Comparison of ENCODE assay signal across 1 cellular context in the genomic region with DNA sequence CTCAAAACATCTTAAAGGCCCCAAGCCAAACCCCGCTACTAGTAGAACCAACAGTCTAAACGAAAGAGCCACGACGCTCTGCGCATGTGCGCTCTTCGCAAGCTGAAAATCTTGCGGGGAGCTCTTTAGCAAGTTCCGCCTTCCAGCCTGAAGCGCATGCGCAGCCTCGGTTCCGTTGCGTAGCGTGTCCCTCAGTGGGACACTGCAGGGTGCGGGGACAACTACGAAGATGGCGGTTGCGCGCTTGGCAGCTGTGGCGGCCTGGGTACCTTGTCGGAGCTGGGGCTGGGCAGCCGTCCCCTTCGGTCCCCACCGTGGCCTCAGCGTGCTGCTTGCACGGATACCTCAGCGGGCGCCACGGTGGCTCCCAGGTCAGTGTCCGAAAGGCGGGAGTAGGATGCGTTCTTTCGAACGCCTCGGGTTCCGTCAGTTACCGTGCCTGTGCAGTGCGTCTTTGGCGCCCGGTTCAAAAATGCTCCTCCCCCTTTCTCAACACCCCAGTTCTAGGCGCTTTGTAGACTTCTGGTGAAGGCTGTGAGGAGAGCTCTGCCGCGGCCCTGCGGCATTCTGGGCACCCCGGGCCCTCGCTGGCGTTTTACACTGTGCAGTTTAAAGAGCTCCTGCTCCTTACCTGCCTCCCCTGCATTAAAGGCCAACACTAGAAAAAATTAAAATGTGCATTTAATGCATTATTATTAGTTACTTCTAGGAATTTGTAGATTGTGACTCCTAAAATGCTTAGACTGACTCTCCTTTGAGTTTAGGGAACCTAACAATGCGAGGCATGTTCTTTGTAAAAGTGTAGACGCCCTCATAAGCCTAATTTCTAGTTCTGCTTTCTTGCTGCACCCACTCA.
A peak's percentile ranks its signal among the peaks of the same experiment; 100 is the strongest.
TF ChIP-seq lines count a peak whose summit lies in the region.

A gene (plus strand): TSS at position 194 of the 856 bp plus-strand sequence. CDS start 36 bp downstream, at position 230.

TF ChIP-seq in HepG2, 621 proteins besides CTCF, POLR2A, EP300 and RAD21 (continued from another document):
- TF ChIP-seq SOX13 (IDR thresholded peaks at IDR 0.05) (0 out of 2 replicates have a peak, but pooled peaks have one; percentile 30), SOX13 (CRISPR knock-in tag; conservative IDR thresholded peaks at IDR 0.05 in 1 of 2, IDR thresholded peaks at IDR 0.05 in 1 of 2) (peak in 1 of 2 experiments; percentile 17; a peak in 1 of 4 replicates), IRX3 (CRISPR knock-in tag; IDR thresholded peaks at IDR 0.05; ENCODE audit: borderline replicate concordance, low read depth) (peak; percentile 70; the same call in 1 of the 2 replicates), AGO1 (IDR thresholded peaks at IDR 0.05; ENCODE audit: low read depth, low read length, poor library complexity, severe bottlenecking) (peak; percentile 83), ZNF331 (CRISPR knock-in tag; IDR thresholded peaks at IDR 0.05) (peak; percentile 42; the same call in 1 of the 2 replicates), ZNF121 (CRISPR knock-in tag; IDR thresholded peaks at IDR 0.05) (no peak), IKZF4 (CRISPR knock-in tag; IDR thresholded peaks at IDR 0.05; ENCODE audit: borderline replicate concordance, low read depth, not compliant biosample characterization) (peak; percentile 55), SRSF1 (optimal IDR thresholded peaks at IDR 0.05; ENCODE audit: low read depth, low read length) (peak; percentile 91), RFX3 (CRISPR knock-in tag; IDR thresholded peaks at IDR 0.05) (no peak), SMYD3 (CRISPR knock-in tag; IDR thresholded peaks at IDR 0.05) (peak; percentile 49; the same call in 1 of the 2 replicates), MYNN (CRISPR knock-in tag; IDR thresholded peaks at IDR 0.05; ENCODE audit: low read depth) (peak; percentile 73; the same call in 1 of the 2 replicates), MTF1 (CRISPR knock-in tag; IDR thresholded peaks at IDR 0.05) (no peak), AHR (CRISPR knock-in tag; IDR thresholded peaks at IDR 0.05) (0 out of 2 replicates have a peak, but pooled peaks have one; percentile 60), DNMT3B (CRISPR knock-in tag; conservative IDR thresholded peaks at IDR 0.05) (no peak; the same call in 1 of the 2 replicates), NFYC (CRISPR knock-in tag; IDR thresholded peaks at IDR 0.05) (no peak; the same call in 1 of the 2 replicates), NR2F1 (CRISPR knock-in tag; IDR thresholded peaks at IDR 0.05) (no peak), PITX1 (CRISPR knock-in tag; IDR thresholded peaks at IDR 0.05) (0 out of 2 replicates have a peak, but pooled peaks have one; percentile 24), MEIS1 (CRISPR knock-in tag; IDR thresholded peaks at IDR 0.05; ENCODE audit: borderline replicate concordance) (peak; percentile 75; the same call in 1 of the 2 replicates), CBX1 (IDR thresholded peaks at IDR 0.05; ENCODE audit: low read depth) (peak; percentile 51), ZNF20 (CRISPR knock-in tag; IDR thresholded peaks at IDR 0.05) (no peak), ZNF468 (CRISPR knock-in tag; IDR thresholded peaks at IDR 0.05) (no peak), NCOA2 (CRISPR knock-in tag; IDR thresholded peaks at IDR 0.05) (peak; percentile 45; the same call in 1 of the 2 replicates), HIVEP1 (CRISPR knock-in tag; IDR thresholded peaks at IDR 0.05) (peak; percentile 73; the same call in 1 of the 2 replicates), ZNF644 (CRISPR knock-in tag; IDR thresholded peaks at IDR 0.05; ENCODE audit: low read depth) (peak; percentile 60; the same call in 1 of the 2 replicates), HNRNPH1 (optimal IDR thresholded peaks at IDR 0.05; ENCODE audit: low read depth, low read length) (peak; percentile 57), ATF1 (CRISPR knock-in tag; IDR thresholded peaks at IDR 0.05) (no peak), CEBPG (CRISPR knock-in tag; IDR thresholded peaks at IDR 0.05) (peak; percentile 71), TARDBP (CRISPR knock-in tag; IDR thresholded peaks at IDR 0.05) (peak; percentile 38; the same call in 1 of the 2 replicates), AGO2 (optimal IDR thresholded peaks at IDR 0.05; ENCODE audit: low read depth, low read length) (peak; percentile 46), ZNF556 (CRISPR knock-in tag; IDR thresholded peaks at IDR 0.05; ENCODE audit: borderline replicate concordance) (0 out of 2 replicates have a peak, but pooled peaks have one; percentile 77), REXO4 (CRISPR knock-in tag; IDR thresholded peaks at IDR 0.05; ENCODE audit: borderline replicate concordance) (no peak), ZNF891 (CRISPR knock-in tag; IDR thresholded peaks at IDR 0.05) (peak; percentile 95), POLR2AphosphoS5 (IDR thresholded peaks at IDR 0.05; ENCODE audit: low read depth, low read length) (peak; percentile 96), ELF3 (CRISPR knock-in tag; IDR thresholded peaks at IDR 0.05) (peak; percentile 69; the same call in 1 of the 2 replicates), ZNF766 (CRISPR knock-in tag; IDR thresholded peaks at IDR 0.05; ENCODE audit: borderline replicate concordance) (peak; percentile 69; the same call in 1 of the 2 replicates), BORCS8-MEF2B (CRISPR knock-in tag; IDR thresholded peaks at IDR 0.05) (peak; percentile 81; the same call in 1 of the 2 replicates), ZNF260 (CRISPR knock-in tag; IDR thresholded peaks at IDR 0.05; ENCODE audit: borderline replicate concordance, low read depth) (no peak), MEF2D (CRISPR knock-in tag; IDR thresholded peaks at IDR 0.05) (peak; percentile 71; the same call in 1 of the 2 replicates), SSRP1 (CRISPR knock-in tag; IDR thresholded peaks at IDR 0.05) (no peak), RCOR2 (CRISPR knock-in tag; IDR thresholded peaks at IDR 0.05) (0 out of 2 replicates have a peak, but pooled peaks have one; percentile 29), ZSCAN21 (CRISPR knock-in tag; IDR thresholded peaks at IDR 0.05; ENCODE audit: borderline replicate concordance) (peak; percentile 55; the same call in 1 of the 2 replicates)
- TF ChIP-seq, protein P1, sequence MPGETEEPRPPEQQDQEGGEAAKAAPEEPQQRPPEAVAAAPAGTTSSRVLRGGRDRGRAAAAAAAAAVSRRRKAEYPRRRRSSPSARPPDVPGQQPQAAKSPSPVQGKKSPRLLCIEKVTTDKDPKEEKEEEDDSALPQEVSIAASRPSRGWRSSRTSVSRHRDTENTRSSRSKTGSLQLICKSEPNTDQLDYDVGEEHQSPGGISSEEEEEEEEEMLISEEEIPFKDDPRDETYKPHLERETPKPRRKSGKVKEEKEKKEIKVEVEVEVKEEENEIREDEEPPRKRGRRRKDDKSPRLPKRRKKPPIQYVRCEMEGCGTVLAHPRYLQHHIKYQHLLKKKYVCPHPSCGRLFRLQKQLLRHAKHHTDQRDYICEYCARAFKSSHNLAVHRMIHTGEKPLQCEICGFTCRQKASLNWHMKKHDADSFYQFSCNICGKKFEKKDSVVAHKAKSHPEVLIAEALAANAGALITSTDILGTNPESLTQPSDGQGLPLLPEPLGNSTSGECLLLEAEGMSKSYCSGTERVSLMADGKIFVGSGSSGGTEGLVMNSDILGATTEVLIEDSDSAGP (CRISPR knock-in tag; IDR thresholded peaks at IDR 0.05; ENCODE audit: borderline replicate concordance): peak; percentile 95
- TF ChIP-seq, protein P2, sequence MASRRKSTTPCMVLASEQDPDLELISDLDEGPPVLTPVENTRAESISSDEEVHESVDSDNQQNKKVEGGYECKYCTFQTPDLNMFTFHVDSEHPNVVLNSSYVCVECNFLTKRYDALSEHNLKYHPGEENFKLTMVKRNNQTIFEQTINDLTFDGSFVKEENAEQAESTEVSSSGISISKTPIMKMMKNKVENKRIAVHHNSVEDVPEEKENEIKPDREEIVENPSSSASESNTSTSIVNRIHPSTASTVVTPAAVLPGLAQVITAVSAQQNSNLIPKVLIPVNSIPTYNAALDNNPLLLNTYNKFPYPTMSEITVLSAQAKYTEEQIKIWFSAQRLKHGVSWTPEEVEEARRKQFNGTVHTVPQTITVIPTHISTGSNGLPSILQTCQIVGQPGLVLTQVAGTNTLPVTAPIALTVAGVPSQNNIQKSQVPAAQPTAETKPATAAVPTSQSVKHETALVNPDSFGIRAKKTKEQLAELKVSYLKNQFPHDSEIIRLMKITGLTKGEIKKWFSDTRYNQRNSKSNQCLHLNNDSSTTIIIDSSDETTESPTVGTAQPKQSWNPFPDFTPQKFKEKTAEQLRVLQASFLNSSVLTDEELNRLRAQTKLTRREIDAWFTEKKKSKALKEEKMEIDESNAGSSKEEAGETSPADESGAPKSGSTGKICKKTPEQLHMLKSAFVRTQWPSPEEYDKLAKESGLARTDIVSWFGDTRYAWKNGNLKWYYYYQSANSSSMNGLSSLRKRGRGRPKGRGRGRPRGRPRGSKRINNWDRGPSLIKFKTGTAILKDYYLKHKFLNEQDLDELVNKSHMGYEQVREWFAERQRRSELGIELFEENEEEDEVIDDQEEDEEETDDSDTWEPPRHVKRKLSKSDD (CRISPR knock-in tag; IDR thresholded peaks at IDR 0.05; ENCODE audit: low read depth): 0 out of 2 replicates have a peak, but pooled peaks have one; percentile 16
- TF ChIP-seq, protein P3, sequence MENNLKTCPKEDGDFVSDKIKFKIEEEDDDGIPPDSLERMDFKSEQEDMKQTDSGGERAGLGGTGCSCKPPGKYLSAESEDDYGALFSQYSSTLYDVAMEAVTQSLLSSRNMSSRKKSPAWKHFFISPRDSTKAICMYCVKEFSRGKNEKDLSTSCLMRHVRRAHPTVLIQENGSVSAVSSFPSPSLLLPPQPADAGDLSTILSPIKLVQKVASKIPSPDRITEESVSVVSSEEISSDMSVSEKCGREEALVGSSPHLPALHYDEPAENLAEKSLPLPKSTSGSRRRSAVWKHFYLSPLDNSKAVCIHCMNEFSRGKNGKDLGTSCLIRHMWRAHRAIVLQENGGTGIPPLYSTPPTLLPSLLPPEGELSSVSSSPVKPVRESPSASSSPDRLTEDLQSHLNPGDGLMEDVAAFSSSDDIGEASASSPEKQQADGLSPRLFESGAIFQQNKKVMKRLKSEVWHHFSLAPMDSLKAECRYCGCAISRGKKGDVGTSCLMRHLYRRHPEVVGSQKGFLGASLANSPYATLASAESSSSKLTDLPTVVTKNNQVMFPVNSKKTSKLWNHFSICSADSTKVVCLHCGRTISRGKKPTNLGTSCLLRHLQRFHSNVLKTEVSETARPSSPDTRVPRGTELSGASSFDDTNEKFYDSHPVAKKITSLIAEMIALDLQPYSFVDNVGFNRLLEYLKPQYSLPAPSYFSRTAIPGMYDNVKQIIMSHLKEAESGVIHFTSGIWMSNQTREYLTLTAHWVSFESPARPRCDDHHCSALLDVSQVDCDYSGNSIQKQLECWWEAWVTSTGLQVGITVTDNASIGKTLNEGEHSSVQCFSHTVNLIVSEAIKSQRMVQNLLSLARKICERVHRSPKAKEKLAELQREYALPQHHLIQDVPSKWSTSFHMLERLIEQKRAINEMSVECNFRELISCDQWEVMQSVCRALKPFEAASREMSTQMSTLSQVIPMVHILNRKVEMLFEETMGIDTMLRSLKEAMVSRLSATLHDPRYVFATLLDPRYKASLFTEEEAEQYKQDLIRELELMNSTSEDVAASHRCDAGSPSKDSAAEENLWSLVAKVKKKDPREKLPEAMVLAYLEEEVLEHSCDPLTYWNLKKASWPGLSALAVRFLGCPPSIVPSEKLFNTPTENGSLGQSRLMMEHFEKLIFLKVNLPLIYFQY (CRISPR knock-in tag; IDR thresholded peaks at IDR 0.05; ENCODE audit: borderline replicate concordance): 0 out of 2 replicates have a peak, but pooled peaks have one; percentile 32
- TF ChIP-seq, protein P4, sequence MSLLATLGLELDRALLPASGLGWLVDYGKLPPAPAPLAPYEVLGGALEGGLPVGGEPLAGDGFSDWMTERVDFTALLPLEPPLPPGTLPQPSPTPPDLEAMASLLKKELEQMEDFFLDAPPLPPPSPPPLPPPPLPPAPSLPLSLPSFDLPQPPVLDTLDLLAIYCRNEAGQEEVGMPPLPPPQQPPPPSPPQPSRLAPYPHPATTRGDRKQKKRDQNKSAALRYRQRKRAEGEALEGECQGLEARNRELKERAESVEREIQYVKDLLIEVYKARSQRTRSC (CRISPR knock-in tag; IDR thresholded peaks at IDR 0.05; ENCODE audit: low read depth): no peak
- TF ChIP-seq, protein P5, sequence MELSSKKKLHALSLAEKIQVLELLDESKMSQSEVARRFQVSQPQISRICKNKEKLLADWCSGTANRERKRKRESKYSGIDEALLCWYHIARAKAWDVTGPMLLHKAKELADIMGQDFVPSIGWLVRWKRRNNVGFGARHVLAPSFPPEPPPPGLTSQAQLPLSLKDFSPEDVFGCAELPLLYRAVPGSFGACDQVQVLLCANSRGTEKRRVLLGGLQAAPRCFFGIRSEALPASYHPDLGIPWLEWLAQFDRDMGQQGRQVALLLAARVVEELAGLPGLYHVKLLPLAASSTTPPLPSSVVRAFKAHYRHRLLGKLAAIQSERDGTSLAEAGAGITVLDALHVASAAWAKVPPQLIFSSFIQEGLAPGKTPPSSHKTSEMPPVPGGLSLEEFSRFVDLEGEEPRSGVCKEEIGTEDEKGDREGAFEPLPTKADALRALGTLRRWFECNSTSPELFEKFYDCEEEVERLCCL (CRISPR knock-in tag; IDR thresholded peaks at IDR 0.05; ENCODE audit: borderline replicate concordance): no peak
- TF ChIP-seq, protein P6, sequence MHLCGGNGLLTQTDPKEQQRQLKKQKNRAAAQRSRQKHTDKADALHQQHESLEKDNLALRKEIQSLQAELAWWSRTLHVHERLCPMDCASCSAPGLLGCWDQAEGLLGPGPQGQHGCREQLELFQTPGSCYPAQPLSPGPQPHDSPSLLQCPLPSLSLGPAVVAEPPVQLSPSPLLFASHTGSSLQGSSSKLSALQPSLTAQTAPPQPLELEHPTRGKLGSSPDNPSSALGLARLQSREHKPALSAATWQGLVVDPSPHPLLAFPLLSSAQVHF (CRISPR knock-in tag; IDR thresholded peaks at IDR 0.05): 0 out of 2 replicates have a peak, but pooled peaks have one; percentile 37
- TF ChIP-seq, protein P7, sequence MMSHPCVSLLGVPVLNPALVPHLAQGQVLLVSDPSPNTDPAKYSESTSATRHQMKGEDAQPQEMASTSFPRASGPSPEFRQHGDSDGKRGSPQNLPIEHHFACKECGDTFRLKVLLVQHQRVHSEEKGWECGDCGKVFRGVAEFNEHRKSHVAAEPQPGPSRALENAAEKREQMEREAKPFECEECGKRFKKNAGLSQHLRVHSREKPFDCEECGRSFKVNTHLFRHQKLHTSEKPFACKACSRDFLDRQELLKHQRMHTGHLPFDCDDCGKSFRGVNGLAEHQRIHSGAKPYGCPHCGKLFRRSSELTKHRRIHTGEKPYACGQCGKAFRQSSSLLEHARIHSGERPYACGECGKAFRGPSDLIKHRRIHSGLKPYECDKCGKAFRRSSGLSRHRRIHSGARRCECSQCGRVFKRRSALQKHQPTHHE (CRISPR knock-in tag; IDR thresholded peaks at IDR 0.05; ENCODE audit: borderline replicate concordance): no peak
TF ChIP-seq in HepG2: peak in this region for 259.
